In the genomic region with DNA sequence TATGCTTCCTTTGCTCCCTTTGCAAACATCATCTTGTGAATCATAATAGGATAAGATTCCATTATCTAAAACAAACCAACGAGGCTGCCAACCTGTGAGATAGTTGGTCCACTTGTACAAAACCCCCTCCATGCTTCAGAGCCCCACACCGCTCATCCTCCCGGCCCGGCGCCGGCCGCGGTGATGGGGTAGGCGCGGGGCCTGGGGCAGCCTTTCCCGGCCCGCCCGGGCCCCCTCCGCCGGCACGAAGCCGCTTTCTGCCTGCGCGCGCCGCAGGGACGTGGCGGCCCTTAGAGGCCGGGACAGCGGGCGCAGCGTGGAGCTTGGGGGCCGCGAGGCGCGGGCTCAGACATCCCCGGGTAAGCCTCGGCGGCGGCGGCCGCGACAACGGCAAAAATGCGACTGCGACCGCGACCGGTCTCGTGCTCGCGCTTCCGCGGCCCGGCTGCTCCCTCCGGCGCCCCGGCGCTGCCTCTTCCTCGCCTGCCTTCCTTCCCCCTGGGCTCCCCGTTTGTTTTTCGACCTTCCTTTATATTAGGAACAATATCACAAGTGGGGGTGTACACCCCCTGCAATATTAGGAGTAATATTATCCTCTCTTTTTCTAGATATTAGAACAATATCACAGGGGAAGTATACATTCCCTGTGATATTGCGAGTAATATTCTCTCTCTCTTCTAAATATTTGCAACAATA, we compare ENCODE assay signal across 1 cellular context.
TF ChIP-seq lines count a peak whose summit lies in the region.

No MANE protein-coding gene starts in this region.

TF ChIP-seq in GM12878, 131 proteins besides CTCF, POLR2A, EP300 and RAD21 (continued from another document):
- TF ChIP-seq, protein P1, sequence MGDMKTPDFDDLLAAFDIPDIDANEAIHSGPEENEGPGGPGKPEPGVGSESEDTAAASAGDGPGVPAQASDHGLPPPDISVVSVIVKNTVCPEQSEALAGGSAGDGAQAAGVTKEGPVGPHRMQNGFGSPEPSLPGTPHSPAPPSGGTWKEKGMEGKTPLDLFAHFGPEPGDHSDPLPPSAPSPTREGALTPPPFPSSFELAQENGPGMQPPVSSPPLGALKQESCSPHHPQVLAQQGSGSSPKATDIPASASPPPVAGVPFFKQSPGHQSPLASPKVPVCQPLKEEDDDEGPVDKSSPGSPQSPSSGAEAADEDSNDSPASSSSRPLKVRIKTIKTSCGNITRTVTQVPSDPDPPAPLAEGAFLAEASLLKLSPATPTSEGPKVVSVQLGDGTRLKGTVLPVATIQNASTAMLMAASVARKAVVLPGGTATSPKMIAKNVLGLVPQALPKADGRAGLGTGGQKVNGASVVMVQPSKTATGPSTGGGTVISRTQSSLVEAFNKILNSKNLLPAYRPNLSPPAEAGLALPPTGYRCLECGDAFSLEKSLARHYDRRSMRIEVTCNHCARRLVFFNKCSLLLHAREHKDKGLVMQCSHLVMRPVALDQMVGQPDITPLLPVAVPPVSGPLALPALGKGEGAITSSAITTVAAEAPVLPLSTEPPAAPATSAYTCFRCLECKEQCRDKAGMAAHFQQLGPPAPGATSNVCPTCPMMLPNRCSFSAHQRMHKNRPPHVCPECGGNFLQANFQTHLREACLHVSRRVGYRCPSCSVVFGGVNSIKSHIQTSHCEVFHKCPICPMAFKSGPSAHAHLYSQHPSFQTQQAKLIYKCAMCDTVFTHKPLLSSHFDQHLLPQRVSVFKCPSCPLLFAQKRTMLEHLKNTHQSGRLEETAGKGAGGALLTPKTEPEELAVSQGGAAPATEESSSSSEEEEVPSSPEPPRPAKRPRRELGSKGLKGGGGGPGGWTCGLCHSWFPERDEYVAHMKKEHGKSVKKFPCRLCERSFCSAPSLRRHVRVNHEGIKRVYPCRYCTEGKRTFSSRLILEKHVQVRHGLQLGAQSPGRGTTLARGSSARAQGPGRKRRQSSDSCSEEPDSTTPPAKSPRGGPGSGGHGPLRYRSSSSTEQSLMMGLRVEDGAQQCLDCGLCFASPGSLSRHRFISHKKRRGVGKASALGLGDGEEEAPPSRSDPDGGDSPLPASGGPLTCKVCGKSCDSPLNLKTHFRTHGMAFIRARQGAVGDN (IDR thresholded peaks at IDR 0.05), result peak; percentile 27; the same call in 1 of the 2 replicates
- TF ChIP-seq GATAD2B (conservative IDR thresholded peaks at IDR 0.05; ENCODE audit: low read depth) (0 out of 2 replicates have a peak, but pooled peaks have one; percentile 21), ZZZ3 (IDR thresholded peaks at IDR 0.05; ENCODE audit: control insufficient read depth, insufficient read length, low read depth) (no peak), LARP7 (IDR thresholded peaks at IDR 0.05) (0 out of 2 replicates have a peak, but pooled peaks have one; percentile 34), ZSCAN29 (IDR thresholded peaks at IDR 0.05) (no peak)
TF ChIP-seq in GM12878: peak in this region for 5.
